In the genomic region with DNA sequence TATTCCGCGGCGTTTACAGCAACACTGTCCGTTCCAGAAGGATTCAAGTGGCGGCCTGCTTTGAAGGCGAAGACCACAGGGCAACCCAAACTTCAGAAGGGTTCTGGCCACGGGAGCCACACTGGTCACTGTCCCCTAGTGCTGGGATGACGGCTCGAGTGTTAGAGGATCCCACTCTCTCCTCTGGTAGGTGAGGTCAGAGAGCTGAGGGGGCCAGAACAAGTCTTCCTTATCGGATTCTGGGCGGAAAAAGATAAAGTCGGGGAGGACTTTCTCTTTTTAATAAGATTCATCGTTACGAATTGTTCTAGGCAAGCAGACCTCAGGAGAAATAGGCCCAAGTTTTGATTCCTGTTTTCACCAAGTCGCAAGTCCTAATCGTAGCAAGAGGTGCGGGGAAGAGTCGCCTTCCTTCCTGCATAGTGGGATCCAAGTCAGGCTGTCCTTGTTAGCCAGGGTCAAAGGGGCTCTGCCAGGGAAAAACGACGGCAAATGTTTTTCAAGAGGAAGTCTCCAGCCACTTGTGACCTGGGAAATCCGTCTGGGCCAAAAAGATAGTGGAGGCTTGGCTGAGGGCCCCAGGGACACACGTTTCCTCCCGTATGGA, we compare ENCODE assay signal across 1 cellular context.
TF ChIP-seq lines count a peak whose summit lies in the region.

No MANE protein-coding gene starts in this region.

TF ChIP-seq in H1, 55 proteins besides CTCF, POLR2A, EP300 and RAD21:
- no peak for TF ChIP-seq RXRA (IDR thresholded peaks at IDR 0.05; ENCODE audit: insufficient read depth, low read depth, low read length)
- no peak for TF ChIP-seq SP1 (IDR thresholded peaks at IDR 0.05; ENCODE audit: low read depth, low read length)
- no peak for TF ChIP-seq SIX5 (IDR thresholded peaks at IDR 0.05; ENCODE audit: low read depth, low read length)
- TF ChIP-seq SP2 (IDR thresholded peaks at IDR 0.05; ENCODE audit: low read length): no peak
- peak; percentile 62 for TF ChIP-seq PHF8 (conservative IDR thresholded peaks at IDR 0.05; ENCODE audit: low read depth, low read length)
